ENCODE assay signal across 8 cellular contexts in genomic region chr2:43220982-43221659, GRCh38. TPM values are rescaled to one million over a fixed set of nuclear protein-coding genes. Genes with fewer than 3 reads are reported as not detected.
DNase-seq lines count a peak whose midpoint lies in the region; ATAC-seq, FAIRE-seq and TF ChIP-seq lines count a peak whose summit lies in the region.

No MANE protein-coding gene starts in this region.

- peak overlapping the region; percentile 94 to 99 (median 99) for H3K27ac Mint-ChIP-seq in brain

- H3K4me1 Mint-ChIP-seq in brain = peaks cover 62% of the 10 kb centered on the region

- peaks cover 28% of the 10 kb centered on the region for H3K27me3 Mint-ChIP-seq in brain

- H3K27ac ChIP-seq in iPS-20b (ENCODE audit: low read length) (peak overlapping the region; percentile 84), small intestine (ENCODE audit: low read depth in 1 of 2, low read length in 1 of 2) (peak overlapping the region; percentile 93)

- peak overlapping the region; percentile 90 for H3K4me3 ChIP-seq in iPS-20b (ENCODE audit: low read length)
- peak overlapping the region; percentile 21 to 42 for H3K4me3 ChIP-seq in small intestine (ENCODE audit: low read depth in 1 of 2, low read length in 2 of 2)

- H3K36me3 Mint-ChIP-seq in brain = peaks cover 15% of the 10 kb centered on the region

- no peak for FAIRE-seq in small intestine (lab: Jason Lieb, UNC)

- peaks cover 0 to 4% (median 2%) of the 10 kb centered on the region in 5 experiments for H3K9me3 Mint-ChIP-seq in brain

- H3K9ac ChIP-seq in iPS-20b (ENCODE audit: low read depth, low read length) = peak overlapping the region; percentile 94

- peak overlapping the region; percentile 80 to 89 (median 85) for H3K4me3 Mint-ChIP-seq in brain

- H3K27me3 ChIP-seq in iPS-20b (ENCODE audit: insufficient read depth, low read length) (no peaks in the 10 kb centered on the region), small intestine (ENCODE audit: control insufficient read depth in 2 of 2, insufficient read depth in 2 of 2, low read length in 2 of 2) (no peaks in the 10 kb centered on the region)

- no peak for ATAC-seq in GM19023 (IDR thresholded peaks at IDR 0.05; ENCODE audit: unreplicated experiment)

- DNase-seq in activated gamma-delta T cell treated with Interleukin-2 at 50 U/mL for 16 hours (peak; percentile 38), activated gamma-delta T cell (lab: John Stamatoyannopoulos, UW) (no peak), SIG-M5 (lab: John Stamatoyannopoulos, UW) (peak; percentile 55), small intestine (peak; percentile 68), HT-29 (ENCODE audit: low spot score) (no peak)

- H3K4me1 ChIP-seq in iPS-20b (ENCODE audit: insufficient read depth, low read length) = peaks cover 32% of the 10 kb centered on the region
- H3K4me1 ChIP-seq in small intestine (ENCODE audit: control insufficient read depth in 2 of 2, insufficient read depth in 1 of 2, low read depth in 1 of 2, low read length in 1 of 2) = peaks cover 0 to 15% of the 10 kb centered on the region in 2 donors

- H3K36me3 ChIP-seq in iPS-20b (ENCODE audit: insufficient read depth, low read depth, low read length) = peaks cover 34% of the 10 kb centered on the region
- H3K36me3 ChIP-seq in small intestine (ENCODE audit: control insufficient read depth in 2 of 2, insufficient read depth in 2 of 2, low read length in 2 of 2) = peaks cover 17 to 18% of the 10 kb centered on the region in 2 donors

- H3K9me3 ChIP-seq in iPS-20b (ENCODE audit: insufficient read depth, low read depth, low read length) (no peaks in the 10 kb centered on the region), small intestine (ENCODE audit: control insufficient read depth, low read depth) (no peaks in the 10 kb centered on the region)

- TF ChIP-seq CTCF in brain (conservative IDR thresholded peaks at IDR 0.05) = no peak

- 0 to 3% (median 3%) methylated on average over 16 of the region's 16 CpGs for WGBS in small intestine, 3 donors

RNA-seq across cellular contexts. Expression of gene ZFP36L2, which starts 5.3 kb away (rescaled TPM):
- polyA plus RNA-seq in brain (ENCODE audit: insufficient read depth, low read depth, low replicate concordance) (16.1 TPM), small intestine (10 to 100 TPM; 62.1 to 98.9 (median 98.8) TPM)
- 19.4 and 20.5 TPM in 2 replicates for total RNA-seq in HT-29 (2014; rRNA removed; shearing (Covaris generic))

Comparison
In these comparisons a context has a peak if more than half of its experiments do, and no peak if none do; other contexts are left out.
1. DNase-seq: peak in activated gamma-delta T cell treated with Interleukin-2 at 50 U/mL for 16 hours (single experiment), SIG-M5 (single experiment) and small intestine (single experiment); none in activated gamma-delta T cell (single experiment) and HT-29 (single experiment).